ENCODE assay signal across 8 cellular contexts in the genomic region with DNA sequence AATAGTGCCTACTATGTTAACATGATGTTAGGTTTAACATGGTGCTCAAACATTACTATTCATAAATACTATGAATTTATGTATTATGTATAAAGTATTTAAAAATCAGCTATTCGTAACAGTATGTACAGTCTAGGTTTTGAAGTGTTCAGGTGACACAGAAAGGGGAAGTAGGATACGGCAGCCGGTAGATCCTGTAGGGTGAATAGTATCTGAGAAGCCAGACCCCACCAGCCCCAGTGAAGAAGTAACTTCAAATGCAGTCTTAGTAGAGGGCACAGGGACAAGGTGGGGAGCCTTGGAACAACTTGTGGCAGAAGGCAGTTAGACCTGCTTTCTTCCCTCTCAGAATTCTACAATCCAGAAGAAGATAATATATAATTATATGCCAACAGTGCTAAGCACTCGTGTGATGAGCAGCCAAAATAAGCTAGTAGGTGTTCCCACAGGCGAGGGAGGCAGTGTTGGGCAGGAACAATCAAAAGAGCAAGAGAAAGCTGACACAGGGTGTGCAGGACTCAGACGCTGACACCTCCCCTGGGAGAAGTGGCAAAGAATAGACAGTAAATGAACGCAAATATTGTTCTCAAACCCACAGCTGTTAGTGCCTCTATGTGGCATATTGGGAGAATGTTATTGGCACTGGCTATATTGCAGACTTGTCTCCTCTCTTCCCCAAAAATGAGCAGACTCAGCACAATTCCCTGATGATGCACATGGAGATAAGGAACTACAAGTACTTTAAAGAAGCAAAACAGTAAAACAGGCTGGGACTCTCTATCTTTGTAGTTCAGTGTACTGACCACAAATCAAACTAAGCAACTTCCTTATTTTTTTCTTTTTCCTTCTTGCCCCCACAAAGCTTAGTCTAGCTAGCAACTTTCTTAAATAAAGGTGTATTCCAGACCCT. TPM values are rescaled to one million over a fixed set of nuclear protein-coding genes. Genes with fewer than 3 reads are reported as not detected.
A peak's percentile ranks its signal among the peaks of the same experiment; 100 is the strongest.
DNase-seq lines count a peak whose midpoint lies in the region; ATAC-seq and TF ChIP-seq lines count a peak whose summit lies in the region.

No MANE protein-coding gene starts in this region.

- WGBS in thyroid gland, 2 donors = 61 to 65% methylated on average over 7 of the region's 7 CpGs
- WGBS in ovary, 3 donors = 73 to 80% (median 75%) methylated on average over 7 of the region's 7 CpGs

- H3K27me3 Mint-ChIP-seq in activated naive CD4-positive, alpha-beta T cell treated with anti-CD3 and anti-CD28 coated beads, Interleukin-2, amount 10 ng/mL, durations not matched to agents 7 days and 5 days = no peaks in the 10 kb centered on the region
- H3K27me3 Mint-ChIP-seq in activated naive CD8-positive, alpha-beta T cell treated with anti-CD3 and anti-CD28 coated beads for 36 hours = no peaks in the 10 kb centered on the region

- no peak for TF ChIP-seq POLR2A in thyroid gland (IDR thresholded peaks at IDR 0.05)
- TF ChIP-seq POLR2A in ovary (IDR thresholded peaks at IDR 0.05) = no peak

- H3K9ac ChIP-seq in parathyroid adenoma = no peak overlapping the region

- ATAC-seq in HG03521 (IDR thresholded peaks at IDR 0.05; ENCODE audit: unreplicated experiment) = no peak

- H3K27ac ChIP-seq in parathyroid adenoma (no peak overlapping the region), thyroid gland (no peak overlapping the region), ovary (no peak overlapping the region)

- CTCF ChIA-PET in activated naive CD4-positive, alpha-beta T cell treated with anti-CD3 and anti-CD28 coated beads, Interleukin-2, amount 10 ng/mL, durations not matched to agents 7 days and 5 days (lab: Charles Lee) = interaction anchor here (0.9 kb wide), 1 partner anchor 39 kb away, joined by 4 read pairs; no protein-coding TSS in a partner anchor

- peak overlapping the region; percentile 72 for H3K4me3 Mint-ChIP-seq in activated naive CD4-positive, alpha-beta T cell treated with anti-CD3 and anti-CD28 coated beads, Interleukin-2, amount 10 ng/mL, durations not matched to agents 7 days and 5 days
- peak overlapping the region; percentile 51 for H3K4me3 Mint-ChIP-seq in activated naive CD8-positive, alpha-beta T cell treated with anti-CD3 and anti-CD28 coated beads for 36 hours

- H3K9me3 Mint-ChIP-seq in activated naive CD4-positive, alpha-beta T cell treated with anti-CD3 and anti-CD28 coated beads, Interleukin-2, amount 10 ng/mL, durations not matched to agents 7 days and 5 days = no peaks in the 10 kb centered on the region
- H3K9me3 Mint-ChIP-seq in activated naive CD8-positive, alpha-beta T cell treated with anti-CD3 and anti-CD28 coated beads for 36 hours = no peaks in the 10 kb centered on the region

- H3K27me3 ChIP-seq in parathyroid adenoma (ENCODE audit: control insufficient read depth, insufficient read depth, low read length) = no peaks in the 10 kb centered on the region
- H3K27me3 ChIP-seq in thyroid gland = no peaks in the 10 kb centered on the region
- H3K27me3 ChIP-seq in ovary = no peaks in the 10 kb centered on the region

- no peak for TF ChIP-seq EP300 in ovary (IDR thresholded peaks at IDR 0.05)

- H3K36me3 Mint-ChIP-seq in activated naive CD4-positive, alpha-beta T cell treated with anti-CD3 and anti-CD28 coated beads, Interleukin-2, amount 10 ng/mL, durations not matched to agents 7 days and 5 days = peaks cover 26% of the 10 kb centered on the region
- H3K36me3 Mint-ChIP-seq in activated naive CD8-positive, alpha-beta T cell treated with anti-CD3 and anti-CD28 coated beads for 36 hours = peaks cover 38% of the 10 kb centered on the region

- peak overlapping the region; percentile 89 for H3K27ac Mint-ChIP-seq in activated naive CD4-positive, alpha-beta T cell treated with anti-CD3 and anti-CD28 coated beads, Interleukin-2, amount 10 ng/mL, durations not matched to agents 7 days and 5 days
- peak overlapping the region; percentile 49 for H3K27ac Mint-ChIP-seq in activated naive CD8-positive, alpha-beta T cell treated with anti-CD3 and anti-CD28 coated beads for 36 hours

- H2AFZ ChIP-seq in parathyroid adenoma = no peak overlapping the region

- TF ChIP-seq CTCF in parathyroid adenoma (IDR thresholded peaks at IDR 0.05) (no peak), thyroid gland (IDR thresholded peaks at IDR 0.05) (no peak), ovary (IDR thresholded peaks at IDR 0.05) (no peak)

- peak; percentile 45 for DNase-seq in activated naive CD4-positive, alpha-beta T cell treated with anti-CD3 and anti-CD28 coated beads, Interleukin-2, amount 10 ng/mL, durations not matched to agents 7 days and 5 days
- no peak for DNase-seq in activated naive CD4-positive, alpha-beta T cell treated with anti-CD3 and anti-CD28 coated beads, Interleukin-2, amount 50 U/mL, for 16 hours
- DNase-seq in NCI-H1092 (lab: John Stamatoyannopoulos, UW) (peak; percentile 17), thyroid gland (no peak), ovary (no peak)
- no peak for DNase-seq in activated naive CD8-positive, alpha-beta T cell treated with anti-CD3 and anti-CD28 coated beads for 36 hours

- H3K4me2 ChIP-seq in parathyroid adenoma (ENCODE audit: low read length) = peak overlapping the region; percentile 63

- no peaks in the 10 kb centered on the region for H3K9me3 ChIP-seq in parathyroid adenoma (ENCODE audit: control insufficient read depth, low read length)
- H3K9me3 ChIP-seq in thyroid gland = no peaks in the 10 kb centered on the region
- H3K9me3 ChIP-seq in ovary = no peaks in the 10 kb centered on the region

- H3K4me1 Mint-ChIP-seq in activated naive CD4-positive, alpha-beta T cell treated with anti-CD3 and anti-CD28 coated beads, Interleukin-2, amount 10 ng/mL, durations not matched to agents 7 days and 5 days = peaks cover 56% of the 10 kb centered on the region
- peaks cover 38% of the 10 kb centered on the region for H3K4me1 Mint-ChIP-seq in activated naive CD8-positive, alpha-beta T cell treated with anti-CD3 and anti-CD28 coated beads for 36 hours

- H3K4me3 ChIP-seq in parathyroid adenoma (ENCODE audit: low read depth, low read length) = no peak overlapping the region
- H3K4me3 ChIP-seq in thyroid gland (replicated peaks in 1 of 3) = no peak overlapping the region
- no peak overlapping the region for H3K4me3 ChIP-seq in ovary

- H3K36me3 ChIP-seq in parathyroid adenoma (ENCODE audit: control insufficient read depth, insufficient read depth, low read length) = no peaks in the 10 kb centered on the region
- no peaks in the 10 kb centered on the region for H3K36me3 ChIP-seq in thyroid gland
- H3K36me3 ChIP-seq in ovary = no peaks in the 10 kb centered on the region

- no peaks in the 10 kb centered on the region for H3K79me2 ChIP-seq in parathyroid adenoma

- H3K4me1 ChIP-seq in parathyroid adenoma (peaks cover 2% of the 10 kb centered on the region), thyroid gland (peaks cover 5 to 8% of the 10 kb centered on the region in 2 donors), ovary (ENCODE audit: insufficient read depth) (peaks cover 2% of the 10 kb centered on the region)

- intact Hi-C loops in thyroid gland (cut with DNase I) (no loop called here), ovary (cut with DNase I) (loop anchor here in 1 of 4 donors (10.0 kb wide), 1 partner anchor 251 kb away; no protein-coding TSS in a partner anchor)

RNA-seq across cellular contexts. Expression of a gene that starts 4.6 kb away (rescaled TPM):
- total RNA-seq in activated naive CD8-positive, alpha-beta T cell treated with anti-CD3 and anti-CD28 coated beads for 36 hours = 10 to 100 TPM; 40.2 to 40.9 TPM
- 1 to 10 TPM; 1.2 to 1.8 (median 1.7) TPM for total RNA-seq in thyroid gland
- total RNA-seq in ovary = 1 to 10 TPM; 1.3 to 2.4 (median 1.9) TPM
- polyA plus RNA-seq in ovary = 1 to 10 TPM; 1.1 to 1.5 TPM

RNA-seq across cellular contexts. Expression of a gene that starts 30.1 kb away (rescaled TPM):
- total RNA-seq in activated naive CD8-positive, alpha-beta T cell treated with anti-CD3 and anti-CD28 coated beads for 36 hours = 1 to 10 TPM in 1 of 2 experiments, under 1 TPM in 1; 0.80 to 1.5 TPM
- total RNA-seq in thyroid gland (10 to 100 TPM; 39.1 to 53.3 (median 46.1) TPM), ovary (10 to 100 TPM; 23.0 to 28.0 (median 26.0) TPM)
- 10 to 100 TPM; 22.1 to 36.1 TPM for polyA plus RNA-seq in ovary

RNA-seq across cellular contexts. Expression of a gene that starts 36.4 kb away (rescaled TPM):
- 1 to 10 TPM; 6.1 to 7.2 TPM for total RNA-seq in activated naive CD8-positive, alpha-beta T cell treated with anti-CD3 and anti-CD28 coated beads for 36 hours
- total RNA-seq in thyroid gland (10 to 100 TPM; 18.4 to 24.1 (median 20.8) TPM), ovary (10 to 100 TPM; 10.3 to 23.4 (median 19.2) TPM)
- polyA plus RNA-seq in ovary = 10 to 100 TPM; 15.8 to 22.5 TPM

Comparison
In these comparisons a context has a peak if more than half of its experiments do, and no peak if none do; other contexts are left out.
1. DNase-seq: peak in activated naive CD4-positive, alpha-beta T cell treated with anti-CD3 and anti-CD28 coated beads, Interleukin-2, amount 10 ng/mL, durations not matched to agents 7 days and 5 days (single experiment) and NCI-H1092 (single experiment); none in activated naive CD4-positive, alpha-beta T cell treated with anti-CD3 and anti-CD28 coated beads, Interleukin-2, amount 50 U/mL, for 16 hours (single experiment), activated naive CD8-positive, alpha-beta T cell treated with anti-CD3 and anti-CD28 coated beads for 36 hours (single experiment), thyroid gland (0 of 2) and ovary (0 of 5).
2. RNA of a gene that starts 4.6 kb away (total RNA-seq): 40.2 to 40.9 TPM in activated naive CD8-positive, alpha-beta T cell treated with anti-CD3 and anti-CD28 coated beads for 36 hours; 1.3 to 2.4 TPM in ovary and 1.2 to 1.8 TPM in thyroid gland; every median in the first group is over 10 times any median in the second.
3. RNA of a gene that starts 30.1 kb away (total RNA-seq): 39.1 to 53.3 TPM in thyroid gland and 23.0 to 28.0 TPM in ovary; 0.80 to 1.5 TPM in activated naive CD8-positive, alpha-beta T cell treated with anti-CD3 and anti-CD28 coated beads for 36 hours; every median in the first group is over 4 times any median in the second.